ENCODE assay signal across 30 cellular contexts in genomic region chr7:36002900-36003299, GRCh38.
"Had no signal": no experiment of that assay in that cellular context is flagged by ENCODE, and none has a peak within 500 bp of the region (broad histone marks: within the 10 kb centered on the region; RNA-seq: fewer than 3 reads in every experiment).

No MANE protein-coding gene starts in this region.

- H3K9me3 ChIP-seq: gastroesophageal sphincter, prostate gland, sigmoid colon, testis, tibial nerve, upper lobe of left lung had no signal

- H3K36me3 ChIP-seq: gastroesophageal sphincter, heart left ventricle, prostate gland, right atrium auricular region, sigmoid colon, tibial nerve, upper lobe of left lung had no signal

- ATAC-seq: effector memory CD8-positive, alpha-beta T cell; esophagus mucosa; foreskin keratinocyte; gastroesophageal sphincter; heart left ventricle; left lobe of liver; naive thymus-derived CD8-positive, alpha-beta T cell; stimulated activated memory B cell treated with anti-CD40 and anti-IgM and Interleukin-4, amounts not matched to agents 10 μg/mL and 1 μg/mL and 100 μg/mL, for 72 hours; stimulated activated naive CD8-positive, alpha-beta T cell treated with anti-CD3 and anti-CD28 coated beads, Interleukin-15, Interleukin-2, amounts not matched to agents 100 U/mL and 50 U/mL, for 24 hours had no signal

- FAIRE-seq: urothelium cell line had no signal

- H3K27ac ChIP-seq: epithelial cell of prostate, foreskin keratinocyte, gastroesophageal sphincter, heart left ventricle, prostate gland, right atrium auricular region, sigmoid colon, testis, tibial nerve, upper lobe of left lung had no signal

- H3K27me3 ChIP-seq: foreskin keratinocyte, gastroesophageal sphincter, heart left ventricle, right atrium auricular region, sigmoid colon, testis, tibial nerve, upper lobe of left lung had no signal

- H3K4me3 ChIP-seq: gastroesophageal sphincter, heart left ventricle, lung, prostate gland, right atrium auricular region, sigmoid colon, testis, tibial nerve, upper lobe of left lung had no signal

- DNase-seq: cerebellar nuclear complex; cortex of kidney; effector memory CD8-positive, alpha-beta T cell; foreskin keratinocyte; heart left ventricle; hypothalamus; immature natural killer cell; islet precursor cell; kidney glomerular epithelial cell; mesenchymal stem cell; midbrain; naive thymus-derived CD8-positive, alpha-beta T cell; nephron progenitor cell; nucleus accumbens; sigmoid colon; stimulated activated CD4-positive, alpha-beta T cell treated with anti-CD3 and anti-CD28 coated beads, Interleukin-4, amount 100 ng/mL, for 4 hours; stimulated activated naive CD8-positive, alpha-beta T cell treated with anti-CD3 and anti-CD28 coated beads, Interleukin-15, Interleukin-2, amounts not matched to agents 100 U/mL and 50 U/mL, for 24 hours; substantia nigra; testis; upper lobe of left lung had no signal

- H3K4me1 ChIP-seq: foreskin keratinocyte, gastroesophageal sphincter, heart left ventricle, prostate gland, right atrium auricular region, sigmoid colon, testis, tibial nerve had no signal
